Comparison of ENCODE assay signal across 8 cellular contexts in genomic region chr11:33329705-33330329, GRCh38. TPM values are rescaled to one million over a fixed set of nuclear protein-coding genes. Genes with fewer than 3 reads are reported as not detected.
DNase-seq lines count a peak whose midpoint lies in the region; ATAC-seq, FAIRE-seq and TF ChIP-seq lines count a peak whose summit lies in the region.

No MANE protein-coding gene starts in this region.

- no peaks in the 10 kb centered on the region for H3K9me3 ChIP-seq in CD4-positive, alpha-beta T cell (ENCODE audit: control insufficient read depth, low read length)

- H3K4me3 ChIP-seq in LNCaP clone FGC (ENCODE audit: low read depth, low read length) (no peak overlapping the region), brain microvascular endothelial cell (ENCODE audit: low read depth, low read length) (no peak overlapping the region)

- intact Hi-C loops in CD4-positive, alpha-beta T cell (cut with DNase I, micrococcal nuclease), result loop anchor here (1.0 to 10.0 kb wide), 7 partner anchors 73 to 445 kb away; partner anchors contain the start of gene HIPK3 (in 2 of the 2)

- H3K4me1 Mint-ChIP-seq in CD4-positive, alpha-beta T cell (ENCODE audit: low read depth), result peaks cover 35% of the 10 kb centered on the region

- no peaks in the 10 kb centered on the region for H3K27me3 Mint-ChIP-seq in CD4-positive, alpha-beta T cell

- POLR2A ChIA-PET in CD4-positive, alpha-beta T cell (lab: Charles Lee), result no interaction called here

- DNase-seq in CD4-positive, alpha-beta T cell, result peak in 9 of 10 experiments; percentile 12 to 38 (median 22)
- no peak for DNase-seq in GM19239 (ENCODE audit: insufficient read length, low spot score)
- peak; percentile 45 for DNase-seq in LNCaP clone FGC (ENCODE audit: low read depth)
- DNase-seq in SK-MEL-5 (ENCODE audit: low read depth, low spot score), result peak; percentile 79
- DNase-seq in brain microvascular endothelial cell, result peak; percentile 65
- DNase-seq in inferior parietal cortex (ENCODE audit: extremely low spot score), result peak; percentile 78
- DNase-seq in stimulated activated CD4-positive, alpha-beta T cell treated with anti-CD3 and anti-CD28 coated beads, Interleukin-1b, Interleukin-23, amount 100 ng/mL, for 48 hours, result peak; percentile 19
- no peak for DNase-seq in GOT3 (lab: John Stamatoyannopoulos, UW)

- H3K36me3 ChIP-seq in brain microvascular endothelial cell (replicated peaks), result no peaks in the 10 kb centered on the region

- peak; percentile 78 for ATAC-seq in CD4-positive, alpha-beta T cell (ENCODE audit: poor library complexity)

- H3K27ac ChIP-seq in CD4-positive, alpha-beta T cell (ENCODE audit: low read depth, low read length), result no peak overlapping the region
- no peak overlapping the region for H3K27ac ChIP-seq in brain microvascular endothelial cell

- in situ Hi-C loops in SK-MEL-5 (cut with HindIII; ENCODE audit: low pct_unique_long_range_greater_than_20kb, low sequenced_read_pairs) (no loop called here), brain microvascular endothelial cell (cut with HindIII; ENCODE audit: low pct_ligation_motif_present, low sequenced_read_pairs) (no loop called here)

- no peak overlapping the region for H3K4me3 Mint-ChIP-seq in CD4-positive, alpha-beta T cell

- H3K27me3 ChIP-seq in CD4-positive, alpha-beta T cell (ENCODE audit: control insufficient read depth, insufficient read depth, low read length), result no peaks in the 10 kb centered on the region
- no peaks in the 10 kb centered on the region for H3K27me3 ChIP-seq in brain microvascular endothelial cell (replicated peaks)

- H3K27ac Mint-ChIP-seq in CD4-positive, alpha-beta T cell, result peak overlapping the region; percentile 5

- FAIRE-seq in GM19239 (lab: Jason Lieb, UNC), result peak; percentile 92

- TF ChIP-seq CTCF in CD4-positive, alpha-beta T cell (IDR thresholded peaks at IDR 0.05), result peak; percentile 73
- peak; percentile 75 for TF ChIP-seq CTCF in LNCaP clone FGC (IDR thresholded peaks at IDR 0.05; ENCODE audit: control insufficient read depth, extremely low read depth, insufficient read depth)
- TF ChIP-seq CTCF in brain microvascular endothelial cell (IDR thresholded peaks at IDR 0.05; ENCODE audit: low read depth, low read length, missing control alignments), result peak; percentile 80

- H3K36me3 Mint-ChIP-seq in CD4-positive, alpha-beta T cell (ENCODE audit: low read depth), result peaks cover 13% of the 10 kb centered on the region

- no peaks in the 10 kb centered on the region for H3K9me3 Mint-ChIP-seq in CD4-positive, alpha-beta T cell

- CTCF ChIA-PET in CD4-positive, alpha-beta T cell (lab: Charles Lee), result interaction anchor here (0.7 to 1.1 kb wide), 3 partner anchors 12 to 174 kb away, joined by 3 read pairs; no protein-coding TSS in a partner anchor

RNA-seq across cellular contexts. Expression of gene KIAA1549L, which starts 46.1 kb away (rescaled TPM):
- not detected for total RNA-seq in CD4-positive, alpha-beta T cell
- total RNA-seq in SK-MEL-5 (2014; rRNA removed; shearing (Covaris generic)), result 19.7 and 22.1 TPM in 2 replicates
- 26.4 and 40.5 TPM in 2 replicates for polyA plus RNA-seq in SK-MEL-5 (2015; cell fraction: cytosol; rRNA removed)
- 12.5 and 16.3 TPM in 2 replicates for polyA plus RNA-seq in SK-MEL-5 (2015; cell fraction: nucleus; rRNA removed)

Comparison
In these comparisons a context has a peak if more than half of its experiments do, and no peak if none do; other contexts are left out.
1. DNase-seq: peak in CD4-positive, alpha-beta T cell (9 of 10), LNCaP clone FGC (single experiment), SK-MEL-5 (single experiment), brain microvascular endothelial cell (single experiment), inferior parietal cortex (single experiment) and stimulated activated CD4-positive, alpha-beta T cell treated with anti-CD3 and anti-CD28 coated beads, Interleukin-1b, Interleukin-23, amount 100 ng/mL, for 48 hours (single experiment); none in GM19239 (single experiment) and GOT3 (single experiment).
2. RNA of gene KIAA1549L, which starts 46.1 kb away (total RNA-seq): 19.7 to 22.1 TPM in SK-MEL-5; not detected in CD4-positive, alpha-beta T cell; every median in the first group is over 10 times any median in the second.
3. Peak in every context shown above with its lines, with median percentiles within 50 percentile points of each other: CTCF ChIP-seq.